36 cellular contexts compared by ENCODE assay signal in the genomic region with DNA sequence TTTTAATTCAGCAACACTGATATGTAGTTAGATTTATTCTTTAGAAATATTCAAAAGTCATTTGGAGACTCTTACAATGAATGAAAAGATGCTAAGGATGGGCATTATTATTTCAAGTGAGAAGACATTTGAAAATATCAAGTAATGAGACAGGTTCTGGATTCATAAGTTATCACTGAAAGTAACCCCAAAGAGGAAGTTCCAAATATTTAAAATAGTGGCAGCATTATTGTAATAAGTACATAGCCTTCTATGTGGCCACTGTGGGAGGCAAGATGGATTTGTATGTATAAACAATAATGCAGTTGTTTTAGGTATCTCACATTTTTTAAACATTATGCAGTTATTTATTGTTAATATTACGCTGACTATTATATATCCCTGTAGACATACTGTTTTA.
"Had no signal": no experiment of that assay in that cellular context is flagged by ENCODE, and none has a peak within 500 bp of the region (broad histone marks: within the 10 kb centered on the region; RNA-seq: fewer than 3 reads in every experiment).

No MANE protein-coding gene starts in this region.

- FAIRE-seq: astrocyte had no signal

- H3K9me3 ChIP-seq: adrenal gland, heart left ventricle, left lung, lower lobe of right lung, pancreas, prostate gland, thyroid gland, upper lobe of right lung had no signal

- H3K27me3 Mint-ChIP-seq: activated naive CD8-positive, alpha-beta T cell treated with anti-CD3 and anti-CD28 coated beads for 36 hours; dendritic cell treated with granulocyte-macrophage colony-stimulating factor and Interleukin-4, amounts not matched to agents 40 ng/mL and 50 ng/mL, for 4 days; naive thymus-derived CD8-positive, alpha-beta T cell; stimulated activated naive CD8-positive, alpha-beta T cell treated with anti-CD3 and anti-CD28 coated beads, Interleukin-15, amount 100 ng/mL, for 72 hours; T-helper 17 cell had no signal

- H3K27me3 ChIP-seq: adrenal gland, heart left ventricle, left lung, pancreas, thyroid gland, upper lobe of right lung had no signal

- H3K4me1 ChIP-seq: left lung, lower lobe of right lung, prostate gland, upper lobe of right lung had no signal

- H3K9me3 Mint-ChIP-seq: activated naive CD4-positive, alpha-beta T cell treated with anti-CD3 and anti-CD28 coated beads for 36 hours; activated naive CD8-positive, alpha-beta T cell treated with anti-CD3 and anti-CD28 coated beads for 36 hours; activated T-helper 1 cell treated with anti-CD3 and anti-CD28 coated beads, Interleukin-12 subunit alpha, Interleukin-12 subunit beta, Interleukin-2, Interleukin-4 antibody, amounts not matched to agents 30 ng/mL and 10 ng/mL and 1 ng/mL, durations not matched to agents 14 hours and 24 hours and 36 hours; dendritic cell treated with granulocyte-macrophage colony-stimulating factor and Interleukin-4, amounts not matched to agents 40 ng/mL and 50 ng/mL, for 4 days; endodermal cell; immature natural killer cell; naive thymus-derived CD8-positive, alpha-beta T cell; neural crest cell; stimulated activated naive CD8-positive, alpha-beta T cell treated with anti-CD3 and anti-CD28 coated beads, Interleukin-15, amount 100 ng/mL, for 72 hours had no signal

- H3K27ac ChIP-seq: adrenal gland, left lung, lower lobe of right lung, pancreas, prostate gland, thyroid gland, upper lobe of right lung, VCaP had no signal

- H3K4me3 Mint-ChIP-seq: activated naive CD4-positive, alpha-beta T cell treated with anti-CD3 and anti-CD28 coated beads for 36 hours; activated naive CD8-positive, alpha-beta T cell treated with anti-CD3 and anti-CD28 coated beads for 36 hours; activated T-helper 1 cell treated with anti-CD3 and anti-CD28 coated beads, Interleukin-12 subunit alpha, Interleukin-12 subunit beta, Interleukin-2, Interleukin-4 antibody, amounts not matched to agents 30 ng/mL and 10 ng/mL and 1 ng/mL, durations not matched to agents 14 hours and 24 hours and 36 hours; dendritic cell treated with granulocyte-macrophage colony-stimulating factor and Interleukin-4, amounts not matched to agents 40 ng/mL and 50 ng/mL, for 4 days; endodermal cell; immature natural killer cell; naive thymus-derived CD8-positive, alpha-beta T cell; neural crest cell; stimulated activated naive CD8-positive, alpha-beta T cell treated with anti-CD3 and anti-CD28 coated beads, Interleukin-15, amount 100 ng/mL, for 72 hours; T-helper 17 cell had no signal

- H3K27ac Mint-ChIP-seq: activated naive CD4-positive, alpha-beta T cell treated with anti-CD3 and anti-CD28 coated beads for 36 hours; activated T-helper 1 cell treated with anti-CD3 and anti-CD28 coated beads, Interleukin-12 subunit alpha, Interleukin-12 subunit beta, Interleukin-2, Interleukin-4 antibody, amounts not matched to agents 30 ng/mL and 10 ng/mL and 1 ng/mL, durations not matched to agents 14 hours and 24 hours and 36 hours; dendritic cell treated with granulocyte-macrophage colony-stimulating factor and Interleukin-4, amounts not matched to agents 40 ng/mL and 50 ng/mL, for 4 days; endodermal cell; naive thymus-derived CD8-positive, alpha-beta T cell; T-helper 17 cell had no signal

- DNase-seq: activated CD4-positive, alpha-beta T cell treated with anti-CD3 and anti-CD28 coated beads for 4 hours; activated CD4-positive, alpha-beta T cell treated with anti-CD3 and anti-CD28 coated beads, Interleukin-2, amount 50 U/mL, for 4 hours; activated effector memory CD4-positive, alpha-beta T cell treated with anti-CD3 and anti-CD28 coated beads, Interleukin-2, amount 50 U/mL, for 16 hours; activated naive CD4-positive, alpha-beta T cell treated with anti-CD3 and anti-CD28 coated beads for 36 hours; activated naive CD8-positive, alpha-beta T cell treated with anti-CD3 and anti-CD28 coated beads for 36 hours; adrenal gland; caudate nucleus; endodermal cell; foreskin fibroblast; heart left ventricle; hypothalamus; immature natural killer cell; left lung; lower lobe of right lung; mesenchymal stem cell; naive thymus-derived CD8-positive, alpha-beta T cell; nucleus accumbens; pancreas; retina; stimulated activated CD4-positive, alpha-beta T cell treated with anti-CD3 and anti-CD28 coated beads, Interleukin-12 subunit alpha, Interleukin-12 subunit beta, amount 100 ng/mL, for 4 hours; stimulated activated CD4-positive, alpha-beta T cell treated with anti-CD3 and anti-CD28 coated beads, Interleukin-4, amount 100 ng/mL, for 1 hour; stimulated activated naive CD8-positive, alpha-beta T cell treated with anti-CD3 and anti-CD28 coated beads, Interleukin-15, amount 100 ng/mL, for 72 hours; substantia nigra; T-helper 17 cell; T1000; thyroid gland; upper lobe of right lung had no signal

- ATAC-seq: esophagus mucosa; heart left ventricle; left lung; lower lobe of right lung; naive thymus-derived CD8-positive, alpha-beta T cell; pancreas; sciatic nerve; stimulated activated naive CD8-positive, alpha-beta T cell treated with anti-CD3 and anti-CD28 coated beads, Interleukin-15, amount 100 ng/mL, for 72 hours; T-helper 17 cell; upper lobe of right lung had no signal

- H3K4me3 ChIP-seq: adrenal gland, heart left ventricle, left lung, lower lobe of right lung, pancreas, prostate gland, skin epidermis, thyroid gland, upper lobe of right lung had no signal

- H3K36me3 ChIP-seq: adrenal gland, prostate gland had no signal

- H3K4me1 Mint-ChIP-seq: endodermal cell, immature natural killer cell, neural crest cell had no signal
